22 cellular contexts compared by ENCODE assay signal in the genomic region with DNA sequence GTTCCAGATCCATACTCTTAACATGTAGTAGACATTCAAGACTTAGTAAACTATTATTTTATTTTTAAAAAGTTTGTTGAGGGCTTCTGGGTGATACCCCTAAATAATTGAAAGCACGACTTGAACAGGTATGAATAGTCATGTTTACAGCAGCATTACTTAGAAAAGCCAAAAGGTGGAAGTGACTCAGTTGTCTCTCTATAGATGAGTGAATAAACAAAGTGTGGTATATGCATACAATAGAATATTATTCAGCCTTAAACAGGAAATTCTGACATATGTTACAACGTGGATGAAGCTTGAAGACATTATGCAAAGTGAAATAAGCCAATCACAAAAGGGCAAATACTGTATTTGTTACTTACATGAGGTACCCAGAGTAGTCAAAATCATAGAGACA. TPM values are rescaled to one million over a fixed set of nuclear protein-coding genes. Genes with fewer than 3 reads are reported as not detected.
DNase-seq lines count a peak whose midpoint lies in the region; ATAC-seq, FAIRE-seq and TF ChIP-seq lines count a peak whose summit lies in the region.
"Had no signal": no experiment of that assay in that cellular context is flagged by ENCODE, and none has a peak within 500 bp of the region (broad histone marks: within the 10 kb centered on the region; RNA-seq: fewer than 3 reads in every experiment).

No MANE protein-coding gene starts in this region.

- TF ChIP-seq POLR2A in GM12878 (IDR thresholded peaks at IDR 0.05; ENCODE audit: low read depth, low read length) = no peak

- 2% methylated on average over 2 of the region's 2 CpGs for WGBS in GM12878 (ENCODE audit: insufficient coverage, insufficient replicate concordance, low lambda C conversion rate, missing lambda C conversion rate)

- in situ Hi-C loops in GM12878 (cut with MboI) = no loop called here

- no peaks in the 10 kb centered on the region for H3K27me3 Mint-ChIP-seq in activated CD8-positive, alpha-beta T cell treated with anti-CD3 and anti-CD28 coated beads for 36 hours
- no peaks in the 10 kb centered on the region for H3K27me3 Mint-ChIP-seq in activated CD8-positive, alpha-beta T cell treated with anti-CD3 and anti-CD28 coated beads, Interleukin-2, amount 10 ng/mL, durations not matched to agents 7 days and 5 days (ENCODE audit: low read depth)
- H3K27me3 Mint-ChIP-seq in activated naive CD8-positive, alpha-beta T cell treated with anti-CD3 and anti-CD28 coated beads, Interleukin-2, amount 50 U/mL, for 24 hours = no peaks in the 10 kb centered on the region
- no peaks in the 10 kb centered on the region for H3K27me3 Mint-ChIP-seq in activated naive CD8-positive, alpha-beta T cell treated with anti-CD3 and anti-CD28 coated beads for 36 hours

- H3K79me2 ChIP-seq in GM12878 (ENCODE audit: control insufficient read depth, insufficient read depth, low read length) = no peaks in the 10 kb centered on the region

- no peak overlapping the region for H3K4me3 ChIP-seq in GM12878
- H3K4me3 ChIP-seq: PC-9, SJSA1 had no signal

- no peak overlapping the region for H2AFZ ChIP-seq in GM12878 (ENCODE audit: control insufficient read depth, low read depth, low read length)
- H2AFZ ChIP-seq: PC-9 had no signal

- no peaks in the 10 kb centered on the region for H3K27me3 ChIP-seq in GM12878 (replicated peaks in 1 of 2; ENCODE audit: control insufficient read depth in 2 of 2, insufficient read depth in 2 of 2, low read length in 1 of 2)
- H3K27me3 ChIP-seq: SJSA1 had no signal

- no peak for DNase-seq in activated CD8-positive, alpha-beta T cell treated with anti-CD3 and anti-CD28 coated beads for 36 hours
- DNase-seq in activated CD8-positive, alpha-beta T cell treated with anti-CD3 and anti-CD28 coated beads, Interleukin-2, amount 10 ng/mL, durations not matched to agents 7 days and 5 days = no peak
- DNase-seq in activated naive CD8-positive, alpha-beta T cell treated with anti-CD3 and anti-CD28 coated beads, Interleukin-2, amount 50 U/mL, for 24 hours = no peak
- DNase-seq in activated naive CD8-positive, alpha-beta T cell treated with anti-CD3 and anti-CD28 coated beads for 36 hours = no peak
- no peak for DNase-seq in D721Med (ENCODE audit: insufficient read length, low spot score)
- DNase-seq in GM12878 (ENCODE audit: low read depth, low spot score) = no peak
- DNase-seq in DMS53 (lab: John Stamatoyannopoulos, UW) = no peak
- DNase-seq: GDM1, KG1, MM.1S, NCI-H1694, NCI-H2081, NCI-H2227 treated with DMSO at 0.1 percent for 48 hours, NCI-H526 treated with DMSO at 0.1 percent for 48 hours, PC-9 had no signal

- no peak for TF ChIP-seq EP300 in GM12878 (IDR thresholded peaks at IDR 0.05; ENCODE audit: borderline replicate concordance in 1 of 2, control insufficient read depth in 1 of 2, low read depth in 2 of 2, low read length in 2 of 2)

- SMC1A ChIA-PET in GM12878 (lab: Charles Lee; ENCODE audit: uncharacterized antibody, unreplicated experiment) = interaction anchor here (1.5 kb wide), 1 partner anchor 134 kb away, joined by 5 read pairs; no protein-coding TSS in a partner anchor

- H4K20me1 ChIP-seq in GM12878 (ENCODE audit: control insufficient read depth, insufficient read depth) = no peaks in the 10 kb centered on the region

- H3K4me2 ChIP-seq in GM12878 (ENCODE audit: control insufficient read depth, insufficient read depth) = no peak overlapping the region
- H3K4me2 ChIP-seq: PC-9 had no signal

- RAD21 ChIA-PET in GM12878 (lab: Charles Lee; ENCODE audit: unreplicated experiment) = no interaction called here

- FAIRE-seq in D721Med (lab: Jason Lieb, UNC) (peak; percentile 48), GM12878 (lab: Jason Lieb, UNC) (peak; percentile 69)
- FAIRE-seq: GM12892, GM19239, HTR-8/SVneo had no signal

- no peaks in the 10 kb centered on the region for H3K4me1 ChIP-seq in GM12878 (ENCODE audit: control insufficient read depth, insufficient read depth, low read length)

- TF ChIP-seq CTCF in activated CD8-positive, alpha-beta T cell treated with anti-CD3 and anti-CD28 coated beads for 36 hours (IDR thresholded peaks at IDR 0.05) = no peak
- no peak for TF ChIP-seq CTCF in D721Med (IDR thresholded peaks at IDR 0.05; ENCODE audit: insufficient read depth, missing control alignments)
- no peak for TF ChIP-seq CTCF in GM12878 (IDR thresholded peaks at IDR 0.05 in 2 of 3, conservative IDR thresholded peaks at IDR 0.05 in 1 of 3; ENCODE audit: control insufficient read depth in 2 of 3, extremely low read depth in 1 of 3, insufficient read depth in 1 of 3, low read depth in 3 of 3, low read length in 3 of 3)

- H3K27ac ChIP-seq in GM12878 (ENCODE audit: control insufficient read depth, insufficient read depth) = no peak overlapping the region
- H3K27ac ChIP-seq: PC-9, SJSA1 had no signal

- H3K4me1 Mint-ChIP-seq in activated CD8-positive, alpha-beta T cell treated with anti-CD3 and anti-CD28 coated beads for 36 hours (ENCODE audit: low read depth) = peaks cover 35% of the 10 kb centered on the region
- peaks cover 6% of the 10 kb centered on the region for H3K4me1 Mint-ChIP-seq in activated CD8-positive, alpha-beta T cell treated with anti-CD3 and anti-CD28 coated beads, Interleukin-2, amount 10 ng/mL, durations not matched to agents 7 days and 5 days (ENCODE audit: low read depth)
- peaks cover 14% of the 10 kb centered on the region for H3K4me1 Mint-ChIP-seq in activated naive CD8-positive, alpha-beta T cell treated with anti-CD3 and anti-CD28 coated beads, Interleukin-2, amount 50 U/mL, for 24 hours
- peaks cover 20% of the 10 kb centered on the region for H3K4me1 Mint-ChIP-seq in activated naive CD8-positive, alpha-beta T cell treated with anti-CD3 and anti-CD28 coated beads for 36 hours

- no peaks in the 10 kb centered on the region for H3K9me3 ChIP-seq in GM12878 (replicated peaks; ENCODE audit: control insufficient read depth, insufficient read depth, low read length)
- H3K9me3 ChIP-seq: SJSA1 had no signal

- H3K36me3 Mint-ChIP-seq in activated CD8-positive, alpha-beta T cell treated with anti-CD3 and anti-CD28 coated beads for 36 hours (ENCODE audit: low read depth) = peaks cover 17% of the 10 kb centered on the region
- peaks cover 15% of the 10 kb centered on the region for H3K36me3 Mint-ChIP-seq in activated CD8-positive, alpha-beta T cell treated with anti-CD3 and anti-CD28 coated beads, Interleukin-2, amount 10 ng/mL, durations not matched to agents 7 days and 5 days (ENCODE audit: low read depth)
- H3K36me3 Mint-ChIP-seq in activated naive CD8-positive, alpha-beta T cell treated with anti-CD3 and anti-CD28 coated beads, Interleukin-2, amount 50 U/mL, for 24 hours (ENCODE audit: low read depth) = peaks cover 16% of the 10 kb centered on the region
- peaks cover 16% of the 10 kb centered on the region for H3K36me3 Mint-ChIP-seq in activated naive CD8-positive, alpha-beta T cell treated with anti-CD3 and anti-CD28 coated beads for 36 hours

- intact Hi-C loops in activated CD8-positive, alpha-beta T cell treated with anti-CD3 and anti-CD28 coated beads for 36 hours (cut with micrococcal nuclease) = no loop called here
- intact Hi-C loops in GM12878 (cut with micrococcal nuclease; ENCODE audit: unreplicated experiment) = no loop called here

- H3K4me3 Mint-ChIP-seq in activated CD8-positive, alpha-beta T cell treated with anti-CD3 and anti-CD28 coated beads for 36 hours = no peak overlapping the region
- no peak overlapping the region for H3K4me3 Mint-ChIP-seq in activated CD8-positive, alpha-beta T cell treated with anti-CD3 and anti-CD28 coated beads, Interleukin-2, amount 10 ng/mL, durations not matched to agents 7 days and 5 days
- no peak overlapping the region for H3K4me3 Mint-ChIP-seq in activated naive CD8-positive, alpha-beta T cell treated with anti-CD3 and anti-CD28 coated beads, Interleukin-2, amount 50 U/mL, for 24 hours
- no peak overlapping the region for H3K4me3 Mint-ChIP-seq in activated naive CD8-positive, alpha-beta T cell treated with anti-CD3 and anti-CD28 coated beads for 36 hours

- no peak for TF ChIP-seq RAD21 in GM12878 (IDR thresholded peaks at IDR 0.05; ENCODE audit: insufficient read depth, low read depth, low read length)

- CTCF ChIA-PET in activated CD8-positive, alpha-beta T cell treated with anti-CD3 and anti-CD28 coated beads for 36 hours (lab: Charles Lee) = interaction anchor here (0.7 to 1.5 kb wide), 2 partner anchors 44 to 198 kb away, joined by 3 read pairs; no protein-coding TSS in a partner anchor
- CTCF ChIA-PET in activated CD8-positive, alpha-beta T cell treated with anti-CD3 and anti-CD28 coated beads, Interleukin-2, amount 10 ng/mL, durations not matched to agents 7 days and 5 days (lab: Charles Lee) = no interaction called here
- CTCF ChIA-PET in GM12878 (lab: Yijun Ruan, JAX) = no interaction called here

- TSS peak; percentile 30 for BruUV-seq in GM12878 (replicated peaks; lab: Mats Ljungman, UMichigan)

- peaks cover 0 to 2% of the 10 kb centered on the region in 2 experiments; a peak in 1 of 4 replicates for H3K36me3 ChIP-seq in GM12878 (ENCODE audit: control insufficient read depth in 2 of 2, insufficient read depth in 2 of 2, low read length in 1 of 2)

- H3K9me3 Mint-ChIP-seq in activated CD8-positive, alpha-beta T cell treated with anti-CD3 and anti-CD28 coated beads for 36 hours = no peaks in the 10 kb centered on the region
- no peaks in the 10 kb centered on the region for H3K9me3 Mint-ChIP-seq in activated CD8-positive, alpha-beta T cell treated with anti-CD3 and anti-CD28 coated beads, Interleukin-2, amount 10 ng/mL, durations not matched to agents 7 days and 5 days (ENCODE audit: insufficient read depth)
- H3K9me3 Mint-ChIP-seq in activated naive CD8-positive, alpha-beta T cell treated with anti-CD3 and anti-CD28 coated beads, Interleukin-2, amount 50 U/mL, for 24 hours = no peaks in the 10 kb centered on the region
- no peaks in the 10 kb centered on the region for H3K9me3 Mint-ChIP-seq in activated naive CD8-positive, alpha-beta T cell treated with anti-CD3 and anti-CD28 coated beads for 36 hours

- H3K9ac ChIP-seq in GM12878 (ENCODE audit: control insufficient read depth, insufficient read depth, low read length) = no peak overlapping the region

- peak; percentile 72 for ATAC-seq in activated CD8-positive, alpha-beta T cell treated with anti-CD3 and anti-CD28 coated beads for 36 hours
- no peak for ATAC-seq in activated CD8-positive, alpha-beta T cell treated with anti-CD3 and anti-CD28 coated beads, Interleukin-2, amount 10 ng/mL, durations not matched to agents 7 days and 5 days
- peak; percentile 66 for ATAC-seq in activated naive CD8-positive, alpha-beta T cell treated with anti-CD3 and anti-CD28 coated beads, Interleukin-2, amount 50 U/mL, for 24 hours
- no peak for ATAC-seq in GM12878
- no peak for ATAC-seq in HG02973 (IDR thresholded peaks at IDR 0.05; ENCODE audit: unreplicated experiment)
- ATAC-seq: HCT116, Right ventricle myocardium inferior had no signal

- POLR2A ChIA-PET in activated CD8-positive, alpha-beta T cell treated with anti-CD3 and anti-CD28 coated beads for 36 hours (lab: Charles Lee) = no interaction called here
- POLR2A ChIA-PET in activated CD8-positive, alpha-beta T cell treated with anti-CD3 and anti-CD28 coated beads, Interleukin-2, amount 10 ng/mL, durations not matched to agents 7 days and 5 days (lab: Charles Lee) = no interaction called here
- POLR2A ChIA-PET in GM12878 (lab: Charles Lee) = interaction anchor here (0.6 kb wide), 1 partner anchor 18 kb away, joined by 3 read pairs; no protein-coding TSS in a partner anchor

- H3K27ac Mint-ChIP-seq in activated CD8-positive, alpha-beta T cell treated with anti-CD3 and anti-CD28 coated beads for 36 hours = no peak overlapping the region
- no peak overlapping the region for H3K27ac Mint-ChIP-seq in activated CD8-positive, alpha-beta T cell treated with anti-CD3 and anti-CD28 coated beads, Interleukin-2, amount 10 ng/mL, durations not matched to agents 7 days and 5 days
- no peak overlapping the region for H3K27ac Mint-ChIP-seq in activated naive CD8-positive, alpha-beta T cell treated with anti-CD3 and anti-CD28 coated beads, Interleukin-2, amount 50 U/mL, for 24 hours
- H3K27ac Mint-ChIP-seq in activated naive CD8-positive, alpha-beta T cell treated with anti-CD3 and anti-CD28 coated beads for 36 hours = no peak overlapping the region

RNA-seq across cellular contexts. Expression of a gene that starts 26.5 kb away (rescaled TPM):
- 10 to 100 TPM; 37.6 to 38.0 TPM for total RNA-seq in activated CD8-positive, alpha-beta T cell treated with anti-CD3 and anti-CD28 coated beads for 36 hours
- 10 to 100 TPM; 37.2 to 42.7 TPM for total RNA-seq in activated CD8-positive, alpha-beta T cell treated with anti-CD3 and anti-CD28 coated beads, Interleukin-2, amount 10 ng/mL, durations not matched to agents 7 days and 5 days
- 10 to 100 TPM; 48.5 to 48.8 TPM for total RNA-seq in activated naive CD8-positive, alpha-beta T cell treated with anti-CD3 and anti-CD28 coated beads for 36 hours
- total RNA-seq in GM12878 (2013; cell fraction: nucleolus; rRNA removed) = 73.1 and 76.7 TPM in 2 replicates
- total RNA-seq in GM12878 (2014; rRNA removed) = 25.4 and 29.3 TPM in 2 replicates
- total RNA-seq in GM12878 (2014; rRNA removed; fragmentation: Illumina TruSeq; extraction: Trizol) = 46.4 and 47.0 TPM in 2 replicates
- 26.5 and 30.3 TPM in 2 replicates for total RNA-seq in GM12878 (2021)
- polyA plus RNA-seq in GM12878 (2011; ENCODE audit: low read depth) = 12.0 TPM
- 27.8 and 43.7 TPM in 2 replicates for polyA plus RNA-seq in GM12878 (2011; rRNA removed)
- 9.5 and 12.0 TPM in 2 replicates for polyA plus RNA-seq in GM12878 (2011; cell fraction: cytosol; rRNA removed)
- polyA plus RNA-seq in GM12878 (2011; cell fraction: nucleus; rRNA removed) = 6.3 and 10.2 TPM in 2 replicates
- polyA plus RNA-seq in GM12878 (2012) = 20.5 and 22.8 TPM in 2 replicates
- 36.2 and 44.6 TPM in 2 replicates for polyA plus RNA-seq in GM12878 (2014; fragmentation: Illumina TruSeq; extraction: Trizol)
- polyA plus RNA-seq in GM12878 (2014; fragmentation: Nextera tagmentation; extraction: Ambion mirVana) = 10 to 100 TPM; 35.0 to 42.4 TPM
- polyA plus RNA-seq in GM12878 (2014; rRNA removed) = 21.6 and 24.8 TPM in 2 replicates
- 10 to 100 TPM; 47.0 to 49.7 TPM for polyA plus RNA-seq in GM12878 (2016; fragmentation: Nextera tagmentation; extraction: Ambion mirVana)
- polyA minus RNA-seq in GM12878 (2011; rRNA and poly(A)+ RNA removed) = 43.8 and 47.3 TPM in 2 replicates
- polyA minus RNA-seq in GM12878 (2011; cell fraction: cytosol; rRNA and poly(A)+ RNA removed) = 8.0 and 9.4 TPM in 2 replicates
- polyA minus RNA-seq in GM12878 (2011; cell fraction: nucleus; rRNA and poly(A)+ RNA removed) = 11.4 and 13.8 TPM in 2 replicates

Comparison
In these comparisons a context has a peak if more than half of its experiments do, and no peak if none do; other contexts are left out.
1. ATAC-seq: peak in activated CD8-positive, alpha-beta T cell treated with anti-CD3 and anti-CD28 coated beads for 36 hours (single experiment) and activated naive CD8-positive, alpha-beta T cell treated with anti-CD3 and anti-CD28 coated beads, Interleukin-2, amount 50 U/mL, for 24 hours (single experiment); none in activated CD8-positive, alpha-beta T cell treated with anti-CD3 and anti-CD28 coated beads, Interleukin-2, amount 10 ng/mL, durations not matched to agents 7 days and 5 days (single experiment), GM12878 (single experiment) and HG02973 (single experiment).